13 cellular contexts compared by ENCODE assay signal in genomic region chr11:71379722-71380121, GRCh38.
DNase-seq lines count a peak whose midpoint lies in the region; ATAC-seq lines count a peak whose summit lies in the region.
"Had no signal": no experiment of that assay in that cellular context is flagged by ENCODE, and none has a peak within 500 bp of the region (broad histone marks: within the 10 kb centered on the region; RNA-seq: fewer than 3 reads in every experiment).

No MANE protein-coding gene starts in this region.

- ATAC-seq in HG03571 (IDR thresholded peaks at IDR 0.05; ENCODE audit: unreplicated experiment), result no peak
- ATAC-seq: CD8-positive, alpha-beta T cell; GM23338; HCT116 had no signal

- DNase-seq in NCI-H748 (lab: John Stamatoyannopoulos, UW; ENCODE audit: unreplicated experiment), result peak; percentile 14
- DNase-seq in NCI-H748 treated with DMSO at 0.1 percent for 48 hours (lab: John Stamatoyannopoulos, UW), result no peak
- DNase-seq in NCI-H146 treated with DMSO at 0.1 percent for 48 hours (lab: John Stamatoyannopoulos, UW; ENCODE audit: unreplicated experiment), result peak; percentile 3
- peak; percentile 70 for DNase-seq in iPS-NIHi11 (ENCODE audit: low spot score)
- no peak for DNase-seq in cerebellum (ENCODE audit: low spot score)
- DNase-seq: Calu3; CD8-positive, alpha-beta T cell; DMS79 treated with DMSO at 0.1 percent for 48 hours; GF-D8; H7 had no signal

Comparison
In these comparisons a context has a peak if more than half of its experiments do, and no peak if none do; other contexts are left out.
1. DNase-seq: peak in NCI-H748 (single experiment), NCI-H146 treated with DMSO at 0.1 percent for 48 hours (single experiment) and iPS-NIHi11 (single experiment); none in NCI-H748 treated with DMSO at 0.1 percent for 48 hours (single experiment) and cerebellum (single experiment).